1 cellular context compared by ENCODE assay signal in the genomic region with DNA sequence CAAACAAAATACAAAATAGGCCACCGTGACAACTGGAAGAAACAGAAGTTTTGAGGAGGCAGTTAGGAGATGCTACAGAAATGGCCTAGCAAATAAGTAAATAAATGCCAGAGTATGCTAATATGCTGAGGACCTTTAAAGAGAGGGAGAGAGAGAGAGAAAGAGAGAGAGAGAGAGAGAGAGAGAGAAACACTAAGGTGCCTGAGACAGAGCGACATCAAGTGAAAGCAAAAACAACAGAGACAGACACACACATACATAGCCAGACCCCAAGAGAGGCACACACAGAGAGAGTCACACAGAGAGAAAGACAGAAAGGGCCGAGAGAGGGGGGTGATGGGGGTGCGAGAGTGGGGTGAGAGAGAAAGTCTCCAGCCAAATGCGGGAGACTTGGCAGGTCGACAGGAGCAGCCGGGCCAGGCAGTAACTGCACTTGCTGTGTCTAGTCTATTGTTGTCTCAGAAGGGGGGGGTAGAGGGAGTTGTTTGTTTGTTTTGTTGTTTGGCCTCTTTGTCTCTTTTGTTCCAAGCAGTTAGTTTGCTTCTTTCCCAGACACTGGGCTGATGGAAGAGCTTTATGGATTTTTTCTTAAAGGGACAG.
TF ChIP-seq lines count a peak whose summit lies in the region.

No MANE protein-coding gene starts in this region.

TF ChIP-seq in SK-N-SH treated with all-trans-retinoic acid at 6 μM for 48 hours, 23 proteins besides CTCF, POLR2A, EP300 and RAD21 (continued from another document):
- TF ChIP-seq CREB5 (CRISPR knock-in tag; IDR thresholded peaks at IDR 0.05; ENCODE audit: low read depth) = no peak
- no peak for TF ChIP-seq ZFP30 (CRISPR knock-in tag; IDR thresholded peaks at IDR 0.05)
